In genomic region chr6:107789361-107789760, GRCh38 we compare ENCODE assay signal across 24 cellular contexts. TPM values are rescaled to one million over a fixed set of nuclear protein-coding genes. Genes with fewer than 3 reads are reported as not detected.
A peak's percentile ranks its signal among the peaks of the same experiment; 100 is the strongest.
DNase-seq lines count a peak whose midpoint lies in the region; TF ChIP-seq lines count a peak whose summit lies in the region.
"Had no signal": no experiment of that assay in that cellular context is flagged by ENCODE, and none has a peak within 500 bp of the region (broad histone marks: within the 10 kb centered on the region; RNA-seq: fewer than 3 reads in every experiment).

No MANE protein-coding gene starts in this region.

- H3K36me3 ChIP-seq in CD8-positive, alpha-beta memory T cell (ENCODE audit: insufficient read depth, low read length) = no peaks in the 10 kb centered on the region
- H3K36me3 ChIP-seq in endodermal cell (ENCODE audit: control insufficient read depth, insufficient read depth, low read length) = no peaks in the 10 kb centered on the region
- no peaks in the 10 kb centered on the region for H3K36me3 ChIP-seq in neuronal stem cell (replicated peaks in 1 of 2; ENCODE audit: control insufficient read depth in 2 of 2, insufficient read depth in 2 of 2, low read length in 2 of 2)
- no peaks in the 10 kb centered on the region for H3K36me3 ChIP-seq in esophagus squamous epithelium
- H3K36me3 ChIP-seq: HAP-1 had no signal

- H3K4me1 ChIP-seq in CD8-positive, alpha-beta memory T cell (ENCODE audit: insufficient read depth, low read length) = peaks cover 88% of the 10 kb centered on the region
- H3K4me1 ChIP-seq in endodermal cell (ENCODE audit: control insufficient read depth, insufficient read depth, low read length) (no peaks in the 10 kb centered on the region), neuronal stem cell (ENCODE audit: control insufficient read depth in 2 of 2, insufficient read depth in 1 of 2, low read depth in 1 of 2, low read length in 2 of 2) (peaks cover 0 to 8% of the 10 kb centered on the region in 2 donors), esophagus squamous epithelium (no peaks in the 10 kb centered on the region)
- H3K4me1 ChIP-seq: Caco-2, HAP-1 had no signal

- peak overlapping the region; percentile 47 for H3K27ac Mint-ChIP-seq in activated CD4-positive, alpha-beta T cell treated with anti-CD3 and anti-CD28 coated beads, Interleukin-2, amount 10 ng/mL, durations not matched to agents 7 days and 5 days
- peak overlapping the region in 7 of 8 donors; percentile 40 to 92 (median 91) for H3K27ac Mint-ChIP-seq in CD8-positive, alpha-beta memory T cell
- no peak overlapping the region for H3K27ac Mint-ChIP-seq in endodermal cell

- H3K79me1 ChIP-seq in neuronal stem cell (ENCODE audit: low read depth, low read length) = no peaks in the 10 kb centered on the region

- H2AK5ac ChIP-seq in neuronal stem cell (ENCODE audit: low read depth, low read length) = no peak overlapping the region

- no peak overlapping the region for H3K4me3 Mint-ChIP-seq in activated CD4-positive, alpha-beta T cell treated with anti-CD3 and anti-CD28 coated beads, Interleukin-2, amount 10 ng/mL, durations not matched to agents 7 days and 5 days
- H3K4me3 Mint-ChIP-seq in CD8-positive, alpha-beta memory T cell = no peak overlapping the region
- H3K4me3 Mint-ChIP-seq in endodermal cell = no peak overlapping the region

- H3K18ac ChIP-seq in neuronal stem cell (ENCODE audit: low read length) = peak overlapping the region; percentile 25

- H3K36me3 Mint-ChIP-seq in activated CD4-positive, alpha-beta T cell treated with anti-CD3 and anti-CD28 coated beads, Interleukin-2, amount 10 ng/mL, durations not matched to agents 7 days and 5 days (ENCODE audit: low read depth) = peaks cover 25% of the 10 kb centered on the region
- peaks cover 0 to 16% (median 6%) of the 10 kb centered on the region in 3 donors for H3K36me3 Mint-ChIP-seq in CD8-positive, alpha-beta memory T cell
- no peaks in the 10 kb centered on the region for H3K36me3 Mint-ChIP-seq in endodermal cell (ENCODE audit: low read depth)

- H3K9me3 Mint-ChIP-seq in activated CD4-positive, alpha-beta T cell treated with anti-CD3 and anti-CD28 coated beads, Interleukin-2, amount 10 ng/mL, durations not matched to agents 7 days and 5 days = no peaks in the 10 kb centered on the region
- H3K9me3 Mint-ChIP-seq in CD8-positive, alpha-beta memory T cell = no peaks in the 10 kb centered on the region
- no peaks in the 10 kb centered on the region for H3K9me3 Mint-ChIP-seq in endodermal cell

- no peak overlapping the region for H3K27ac ChIP-seq in CD8-positive, alpha-beta memory T cell (ENCODE audit: low read depth, low read length)
- H3K27ac ChIP-seq in endodermal cell (ENCODE audit: low read depth, low read length) = no peak overlapping the region
- no peak overlapping the region for H3K27ac ChIP-seq in neuronal stem cell (replicated peaks; ENCODE audit: low read length)
- H3K27ac ChIP-seq in esophagus squamous epithelium = no peak overlapping the region
- H3K27ac ChIP-seq: 22Rv1, C4-2B, GM23248 had no signal

- no peak overlapping the region for H2BK5ac ChIP-seq in neuronal stem cell (ENCODE audit: low read length)

- H3K4me3 ChIP-seq in CD8-positive, alpha-beta memory T cell (ENCODE audit: low read length) = no peak overlapping the region
- H3K4me3 ChIP-seq in endodermal cell (ENCODE audit: low read length) (no peak overlapping the region), neuronal stem cell (ENCODE audit: low read length in 2 of 2) (no peak overlapping the region), esophagus squamous epithelium (no peak overlapping the region)
- H3K4me3 ChIP-seq: GM12878, GM23248, HAP-1 had no signal

- no peak overlapping the region for H3K4ac ChIP-seq in neuronal stem cell (ENCODE audit: low read length)

- H2BK12ac ChIP-seq in neuronal stem cell (ENCODE audit: low read length) = no peak overlapping the region

- TF ChIP-seq CTCF in endodermal cell (conservative IDR thresholded peaks at IDR 0.05) (no peak), esophagus squamous epithelium (IDR thresholded peaks at IDR 0.05) (no peak)

- no peak overlapping the region for H2AFZ ChIP-seq in neuronal stem cell (ENCODE audit: low read length)
- H2AFZ ChIP-seq: GM23248 had no signal

- no peak overlapping the region for H3K9ac ChIP-seq in endodermal cell (ENCODE audit: extremely low read depth, low read length, poor library complexity, severe bottlenecking)
- peak overlapping the region; percentile 67 for H3K9ac ChIP-seq in neuronal stem cell (ENCODE audit: low read depth, low read length, poor library complexity)
- H3K9ac ChIP-seq: GM23248 had no signal

- intact Hi-C loops in esophagus squamous epithelium (cut with DNase I) = no loop called here

- CTCF ChIA-PET in activated CD4-positive, alpha-beta T cell treated with anti-CD3 and anti-CD28 coated beads, Interleukin-2, amount 10 ng/mL, durations not matched to agents 7 days and 5 days (lab: Charles Lee) = interaction anchor here (0.5 to 0.6 kb wide), 2 partner anchors 58 to 403 kb away, joined by 3 read pairs; no protein-coding TSS in a partner anchor
- CTCF ChIA-PET in CD8-positive, alpha-beta memory T cell (lab: Charles Lee) = interaction anchor here (1.3 to 1.7 kb wide), 2 partner anchors 54 to 59 kb away, joined by 4 to 6 read pairs; no protein-coding TSS in a partner anchor

- TF ChIP-seq POLR2A in esophagus squamous epithelium (IDR thresholded peaks at IDR 0.05) = no peak

- POLR2A ChIA-PET in activated CD4-positive, alpha-beta T cell treated with anti-CD3 and anti-CD28 coated beads, Interleukin-2, amount 10 ng/mL, durations not matched to agents 7 days and 5 days (lab: Charles Lee) = no interaction called here
- POLR2A ChIA-PET in CD8-positive, alpha-beta memory T cell (lab: Charles Lee) = no interaction called here

- no peaks in the 10 kb centered on the region for H3K27me3 ChIP-seq in CD8-positive, alpha-beta memory T cell (ENCODE audit: insufficient read depth, low read length, poor library complexity, severe bottlenecking)
- H3K27me3 ChIP-seq in endodermal cell (ENCODE audit: control insufficient read depth, insufficient read depth, low read length, poor library complexity, severe bottlenecking) = no peaks in the 10 kb centered on the region
- H3K27me3 ChIP-seq in neuronal stem cell (ENCODE audit: control insufficient read depth in 3 of 3, insufficient read depth in 3 of 3, low read depth in 1 of 3, low read length in 3 of 3) = peaks cover 0 to 32% (median 0%) of the 10 kb centered on the region in 3 experiments
- H3K27me3 ChIP-seq in esophagus squamous epithelium = peaks cover 0 to 12% (median 0%) of the 10 kb centered on the region in 4 donors

- H2BK120ac ChIP-seq in neuronal stem cell (ENCODE audit: low read depth, low read length) = peak overlapping the region; percentile 4

- H3K9me3 ChIP-seq in CD8-positive, alpha-beta memory T cell (ENCODE audit: low read length) = no peaks in the 10 kb centered on the region
- no peaks in the 10 kb centered on the region for H3K9me3 ChIP-seq in endodermal cell (ENCODE audit: control insufficient read depth, low read length)
- H3K9me3 ChIP-seq in neuronal stem cell (replicated peaks in 1 of 2; ENCODE audit: control insufficient read depth in 2 of 2, insufficient read depth in 1 of 2, low read depth in 1 of 2, low read length in 2 of 2) = no peaks in the 10 kb centered on the region
- no peaks in the 10 kb centered on the region for H3K9me3 ChIP-seq in esophagus squamous epithelium
- H3K9me3 ChIP-seq: Caco-2, HAP-1 had no signal

- no peak overlapping the region for H4K91ac ChIP-seq in neuronal stem cell (ENCODE audit: low read depth, low read length, poor library complexity)

- WGBS in endodermal cell (ENCODE audit: insufficient coverage in 1 of 2, insufficient read length in 1 of 2), 2 experiments = 95 to 100% methylated on average over 3 to 10 of the region's 10 CpGs
- no CpG with 5 or more reads among the region's 10 CpGs for WGBS in neuronal stem cell (ENCODE audit: extremely low coverage in 2 of 2, insufficient read length in 2 of 2, insufficient replicate concordance in 1 of 2), 2 donors
- WGBS in esophagus squamous epithelium, 2 donors = 90 to 98% methylated on average over 7 to 10 of the region's 10 CpGs

- H2BK15ac ChIP-seq in neuronal stem cell (ENCODE audit: low read length) = no peak overlapping the region

- no peak overlapping the region for H4K8ac ChIP-seq in neuronal stem cell (ENCODE audit: low read depth, low read length)

- peaks cover 84% of the 10 kb centered on the region for H3K4me1 Mint-ChIP-seq in activated CD4-positive, alpha-beta T cell treated with anti-CD3 and anti-CD28 coated beads, Interleukin-2, amount 10 ng/mL, durations not matched to agents 7 days and 5 days
- peaks cover 91 to 99% (median 98%) of the 10 kb centered on the region in 3 donors for H3K4me1 Mint-ChIP-seq in CD8-positive, alpha-beta memory T cell
- H3K4me1 Mint-ChIP-seq in endodermal cell = no peaks in the 10 kb centered on the region

- no peak overlapping the region for H3K14ac ChIP-seq in neuronal stem cell (ENCODE audit: low read length)

- H3K23ac ChIP-seq in neuronal stem cell (ENCODE audit: low read depth, low read length, poor library complexity) = no peak overlapping the region

- no peak for DNase-seq in activated CD4-positive, alpha-beta T cell treated with anti-CD3 and anti-CD28 coated beads, Interleukin-2, amount 10 ng/mL, durations not matched to agents 7 days and 5 days
- DNase-seq in activated CD4-positive, alpha-beta T cell treated with anti-CD3 and anti-CD28 coated beads, Interleukin-2, amount 50 U/mL, for 4 hours = no peak
- DNase-seq in CD8-positive, alpha-beta memory T cell = no peak
- DNase-seq in endodermal cell (peak; percentile 10), neuronal stem cell (ENCODE audit: low spot score) (no peak), esophagus squamous epithelium (lab: John Stamatoyannopoulos, UW) (no peak), putamen (ENCODE audit: low spot score) (no peak), RKO (ENCODE audit: low spot score) (no peak)
- DNase-seq: ACHN, Caco-2, DMS 273 treated with DMSO at 0.1 percent for 48 hours, DMS79 treated with DMSO at 0.1 percent for 48 hours, GM23248, KG1, NCI-H1092 treated with DMSO at 0.1 percent for 48 hours, NCI-H2029 treated with DMSO at 0.1 percent for 48 hours, NCI-H2171, NCI-H345, NCI-H524, NCI-H774 had no signal

- no peaks in the 10 kb centered on the region for H3K27me3 Mint-ChIP-seq in activated CD4-positive, alpha-beta T cell treated with anti-CD3 and anti-CD28 coated beads, Interleukin-2, amount 10 ng/mL, durations not matched to agents 7 days and 5 days
- H3K27me3 Mint-ChIP-seq in CD8-positive, alpha-beta memory T cell = peaks cover 0 to 1% of the 10 kb centered on the region in 2 donors
- peaks cover 4% of the 10 kb centered on the region for H3K27me3 Mint-ChIP-seq in endodermal cell (ENCODE audit: insufficient read depth)

- no peak overlapping the region for H3K4me2 ChIP-seq in neuronal stem cell (ENCODE audit: insufficient read depth, low read length, poor library complexity, severe bottlenecking)

RNA-seq across cellular contexts. Expression of gene SCML4, which starts 34.8 kb away (rescaled TPM):
- total RNA-seq in activated CD4-positive, alpha-beta T cell treated with anti-CD3 and anti-CD28 coated beads, Interleukin-2, amount 10 ng/mL, durations not matched to agents 7 days and 5 days = 10 to 100 TPM; 46.5 to 49.7 TPM
- 10 to 100 TPM; 15.3 to 15.4 TPM for total RNA-seq in CD8-positive, alpha-beta memory T cell
- polyA plus RNA-seq in CD8-positive, alpha-beta memory T cell = 103 TPM
- total RNA-seq in endodermal cell (not detected), esophagus squamous epithelium (1 to 10 TPM in 2 of 4 donors, under 1 TPM in 1, not detected in 1; 0.44 to 5.7 (median 2.9) TPM)
- 0.50 TPM for polyA plus RNA-seq in endodermal cell (2013, experiment 1 of 2)
- polyA plus RNA-seq in endodermal cell (2013, experiment 2 of 2) = 0.58 TPM
- polyA plus RNA-seq in neuronal stem cell (2013, experiment 1 of 2) = 0.07 TPM
- 0.03 TPM for polyA plus RNA-seq in neuronal stem cell (2013, experiment 2 of 2)
- total RNA-seq: GM23248 had no signal
- polyA plus RNA-seq: GM23248 had no signal
